1 cellular context compared by ENCODE assay signal in genomic region chr7:140924821-140925421, GRCh38.
A peak's percentile ranks its signal among the peaks of the same experiment; 100 is the strongest.
TF ChIP-seq lines count a peak whose summit lies in the region.

TSS of gene BRAF (minus strand) at chr7:140924929. CDS start at chr7:140924703, 226 bp downstream.

TF ChIP-seq in GM12878, 131 proteins besides CTCF, POLR2A, EP300 and RAD21 (continued from another document and continues in another):
- TF ChIP-seq, protein P1, sequence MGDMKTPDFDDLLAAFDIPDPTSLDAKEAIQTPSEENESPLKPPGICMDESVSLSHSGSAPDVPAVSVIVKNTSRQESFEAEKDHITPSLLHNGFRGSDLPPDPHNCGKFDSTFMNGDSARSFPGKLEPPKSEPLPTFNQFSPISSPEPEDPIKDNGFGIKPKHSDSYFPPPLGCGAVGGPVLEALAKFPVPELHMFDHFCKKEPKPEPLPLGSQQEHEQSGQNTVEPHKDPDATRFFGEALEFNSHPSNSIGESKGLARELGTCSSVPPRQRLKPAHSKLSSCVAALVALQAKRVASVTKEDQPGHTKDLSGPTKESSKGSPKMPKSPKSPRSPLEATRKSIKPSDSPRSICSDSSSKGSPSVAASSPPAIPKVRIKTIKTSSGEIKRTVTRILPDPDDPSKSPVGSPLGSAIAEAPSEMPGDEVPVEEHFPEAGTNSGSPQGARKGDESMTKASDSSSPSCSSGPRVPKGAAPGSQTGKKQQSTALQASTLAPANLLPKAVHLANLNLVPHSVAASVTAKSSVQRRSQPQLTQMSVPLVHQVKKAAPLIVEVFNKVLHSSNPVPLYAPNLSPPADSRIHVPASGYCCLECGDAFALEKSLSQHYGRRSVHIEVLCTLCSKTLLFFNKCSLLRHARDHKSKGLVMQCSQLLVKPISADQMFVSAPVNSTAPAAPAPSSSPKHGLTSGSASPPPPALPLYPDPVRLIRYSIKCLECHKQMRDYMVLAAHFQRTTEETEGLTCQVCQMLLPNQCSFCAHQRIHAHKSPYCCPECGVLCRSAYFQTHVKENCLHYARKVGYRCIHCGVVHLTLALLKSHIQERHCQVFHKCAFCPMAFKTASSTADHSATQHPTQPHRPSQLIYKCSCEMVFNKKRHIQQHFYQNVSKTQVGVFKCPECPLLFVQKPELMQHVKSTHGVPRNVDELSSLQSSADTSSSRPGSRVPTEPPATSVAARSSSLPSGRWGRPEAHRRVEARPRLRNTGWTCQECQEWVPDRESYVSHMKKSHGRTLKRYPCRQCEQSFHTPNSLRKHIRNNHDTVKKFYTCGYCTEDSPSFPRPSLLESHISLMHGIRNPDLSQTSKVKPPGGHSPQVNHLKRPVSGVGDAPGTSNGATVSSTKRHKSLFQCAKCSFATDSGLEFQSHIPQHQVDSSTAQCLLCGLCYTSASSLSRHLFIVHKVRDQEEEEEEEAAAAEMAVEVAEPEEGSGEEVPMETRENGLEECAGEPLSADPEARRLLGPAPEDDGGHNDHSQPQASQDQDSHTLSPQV (IDR thresholded peaks at IDR 0.05): no peak
- TF ChIP-seq SMAD1 (IDR thresholded peaks at IDR 0.05; ENCODE audit: low read depth, partially characterized antibody) (no peak), LARP7 (IDR thresholded peaks at IDR 0.05) (no peak), NFIC (IDR thresholded peaks at IDR 0.05; ENCODE audit: low read depth, low read length) (no peak), CHD2 (IDR thresholded peaks at IDR 0.05; ENCODE audit: borderline replicate concordance, low read depth, low read length) (no peak), MEF2A (IDR thresholded peaks at IDR 0.05; ENCODE audit: insufficient read depth, low read depth, low read length) (no peak), HDGF (IDR thresholded peaks at IDR 0.05) (peak; percentile 47; the same call in 1 of the 2 replicates), ZNF24 (IDR thresholded peaks at IDR 0.05) (no peak), BHLHE40 (IDR thresholded peaks at IDR 0.05; ENCODE audit: borderline replicate concordance in 1 of 2, low read depth in 2 of 2, low read length in 1 of 2) (peak; percentile 11 to 63; a peak in 1 of 4 replicates), KLF5 (IDR thresholded peaks at IDR 0.05; ENCODE audit: partially characterized antibody) (no peak), KAT2A (conservative IDR thresholded peaks at IDR 0.05; ENCODE audit: control insufficient read depth, low read depth, low read length) (no peak), FOXM1 (IDR thresholded peaks at IDR 0.05; ENCODE audit: low read depth, low read length) (no peak), RB1 (IDR thresholded peaks at IDR 0.05; ENCODE audit: borderline replicate concordance) (peak; percentile 35; the same call in 1 of the 2 replicates), SKIL (IDR thresholded peaks at IDR 0.05; ENCODE audit: low read depth, poor library complexity, severe bottlenecking) (no peak), MYB (IDR thresholded peaks at IDR 0.05; ENCODE audit: borderline replicate concordance, low read depth, low read length) (no peak), TCF7 (IDR thresholded peaks at IDR 0.05; ENCODE audit: borderline replicate concordance) (no peak; the same call in 1 of the 2 replicates), TCF12 (IDR thresholded peaks at IDR 0.05; ENCODE audit: low read depth, low read length) (peak; percentile 58; the same call in 1 of the 2 replicates), FOXK2 (IDR thresholded peaks at IDR 0.05) (no peak), KDM1A (IDR thresholded peaks at IDR 0.05; ENCODE audit: borderline replicate concordance) (no peak), IKZF2 (IDR thresholded peaks at IDR 0.05) (peak; percentile 55 to 59; a peak in 3 of 4 replicates)
- TF ChIP-seq, protein P2, sequence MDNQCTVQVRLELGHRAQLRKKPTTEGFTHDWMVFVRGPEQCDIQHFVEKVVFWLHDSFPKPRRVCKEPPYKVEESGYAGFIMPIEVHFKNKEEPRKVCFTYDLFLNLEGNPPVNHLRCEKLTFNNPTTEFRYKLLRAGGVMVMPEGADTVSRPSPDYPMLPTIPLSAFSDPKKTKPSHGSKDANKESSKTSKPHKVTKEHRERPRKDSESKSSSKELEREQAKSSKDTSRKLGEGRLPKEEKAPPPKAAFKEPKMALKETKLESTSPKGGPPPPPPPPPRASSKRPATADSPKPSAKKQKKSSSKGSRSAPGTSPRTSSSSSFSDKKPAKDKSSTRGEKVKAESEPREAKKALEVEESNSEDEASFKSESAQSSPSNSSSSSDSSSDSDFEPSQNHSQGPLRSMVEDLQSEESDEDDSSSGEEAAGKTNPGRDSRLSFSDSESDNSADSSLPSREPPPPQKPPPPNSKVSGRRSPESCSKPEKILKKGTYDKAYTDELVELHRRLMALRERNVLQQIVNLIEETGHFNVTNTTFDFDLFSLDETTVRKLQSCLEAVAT (IDR thresholded peaks at IDR 0.05): peak; percentile 57; the same call in 1 of the 2 replicates
- TF ChIP-seq, protein P3, sequence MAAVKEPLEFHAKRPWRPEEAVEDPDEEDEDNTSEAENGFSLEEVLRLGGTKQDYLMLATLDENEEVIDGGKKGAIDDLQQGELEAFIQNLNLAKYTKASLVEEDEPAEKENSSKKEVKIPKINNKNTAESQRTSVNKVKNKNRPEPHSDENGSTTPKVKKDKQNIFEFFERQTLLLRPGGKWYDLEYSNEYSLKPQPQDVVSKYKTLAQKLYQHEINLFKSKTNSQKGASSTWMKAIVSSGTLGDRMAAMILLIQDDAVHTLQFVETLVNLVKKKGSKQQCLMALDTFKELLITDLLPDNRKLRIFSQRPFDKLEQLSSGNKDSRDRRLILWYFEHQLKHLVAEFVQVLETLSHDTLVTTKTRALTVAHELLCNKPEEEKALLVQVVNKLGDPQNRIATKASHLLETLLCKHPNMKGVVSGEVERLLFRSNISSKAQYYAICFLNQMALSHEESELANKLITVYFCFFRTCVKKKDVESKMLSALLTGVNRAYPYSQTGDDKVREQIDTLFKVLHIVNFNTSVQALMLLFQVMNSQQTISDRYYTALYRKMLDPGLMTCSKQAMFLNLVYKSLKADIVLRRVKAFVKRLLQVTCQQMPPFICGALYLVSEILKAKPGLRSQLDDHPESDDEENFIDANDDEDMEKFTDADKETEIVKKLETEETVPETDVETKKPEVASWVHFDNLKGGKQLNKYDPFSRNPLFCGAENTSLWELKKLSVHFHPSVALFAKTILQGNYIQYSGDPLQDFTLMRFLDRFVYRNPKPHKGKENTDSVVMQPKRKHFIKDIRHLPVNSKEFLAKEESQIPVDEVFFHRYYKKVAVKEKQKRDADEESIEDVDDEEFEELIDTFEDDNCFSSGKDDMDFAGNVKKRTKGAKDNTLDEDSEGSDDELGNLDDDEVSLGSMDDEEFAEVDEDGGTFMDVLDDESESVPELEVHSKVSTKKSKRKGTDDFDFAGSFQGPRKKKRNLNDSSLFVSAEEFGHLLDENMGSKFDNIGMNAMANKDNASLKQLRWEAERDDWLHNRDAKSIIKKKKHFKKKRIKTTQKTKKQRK (IDR thresholded peaks at IDR 0.05; ENCODE audit: low read depth, low read length): no peak
- TF ChIP-seq, protein P4, sequence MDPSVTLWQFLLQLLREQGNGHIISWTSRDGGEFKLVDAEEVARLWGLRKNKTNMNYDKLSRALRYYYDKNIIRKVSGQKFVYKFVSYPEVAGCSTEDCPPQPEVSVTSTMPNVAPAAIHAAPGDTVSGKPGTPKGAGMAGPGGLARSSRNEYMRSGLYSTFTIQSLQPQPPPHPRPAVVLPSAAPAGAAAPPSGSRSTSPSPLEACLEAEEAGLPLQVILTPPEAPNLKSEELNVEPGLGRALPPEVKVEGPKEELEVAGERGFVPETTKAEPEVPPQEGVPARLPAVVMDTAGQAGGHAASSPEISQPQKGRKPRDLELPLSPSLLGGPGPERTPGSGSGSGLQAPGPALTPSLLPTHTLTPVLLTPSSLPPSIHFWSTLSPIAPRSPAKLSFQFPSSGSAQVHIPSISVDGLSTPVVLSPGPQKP (IDR thresholded peaks at IDR 0.05; ENCODE audit: low read depth, low read length): no peak
- TF ChIP-seq, protein P5, sequence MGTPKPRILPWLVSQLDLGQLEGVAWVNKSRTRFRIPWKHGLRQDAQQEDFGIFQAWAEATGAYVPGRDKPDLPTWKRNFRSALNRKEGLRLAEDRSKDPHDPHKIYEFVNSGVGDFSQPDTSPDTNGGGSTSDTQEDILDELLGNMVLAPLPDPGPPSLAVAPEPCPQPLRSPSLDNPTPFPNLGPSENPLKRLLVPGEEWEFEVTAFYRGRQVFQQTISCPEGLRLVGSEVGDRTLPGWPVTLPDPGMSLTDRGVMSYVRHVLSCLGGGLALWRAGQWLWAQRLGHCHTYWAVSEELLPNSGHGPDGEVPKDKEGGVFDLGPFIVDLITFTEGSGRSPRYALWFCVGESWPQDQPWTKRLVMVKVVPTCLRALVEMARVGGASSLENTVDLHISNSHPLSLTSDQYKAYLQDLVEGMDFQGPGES (IDR thresholded peaks at IDR 0.05): no peak
- TF ChIP-seq, protein P6, sequence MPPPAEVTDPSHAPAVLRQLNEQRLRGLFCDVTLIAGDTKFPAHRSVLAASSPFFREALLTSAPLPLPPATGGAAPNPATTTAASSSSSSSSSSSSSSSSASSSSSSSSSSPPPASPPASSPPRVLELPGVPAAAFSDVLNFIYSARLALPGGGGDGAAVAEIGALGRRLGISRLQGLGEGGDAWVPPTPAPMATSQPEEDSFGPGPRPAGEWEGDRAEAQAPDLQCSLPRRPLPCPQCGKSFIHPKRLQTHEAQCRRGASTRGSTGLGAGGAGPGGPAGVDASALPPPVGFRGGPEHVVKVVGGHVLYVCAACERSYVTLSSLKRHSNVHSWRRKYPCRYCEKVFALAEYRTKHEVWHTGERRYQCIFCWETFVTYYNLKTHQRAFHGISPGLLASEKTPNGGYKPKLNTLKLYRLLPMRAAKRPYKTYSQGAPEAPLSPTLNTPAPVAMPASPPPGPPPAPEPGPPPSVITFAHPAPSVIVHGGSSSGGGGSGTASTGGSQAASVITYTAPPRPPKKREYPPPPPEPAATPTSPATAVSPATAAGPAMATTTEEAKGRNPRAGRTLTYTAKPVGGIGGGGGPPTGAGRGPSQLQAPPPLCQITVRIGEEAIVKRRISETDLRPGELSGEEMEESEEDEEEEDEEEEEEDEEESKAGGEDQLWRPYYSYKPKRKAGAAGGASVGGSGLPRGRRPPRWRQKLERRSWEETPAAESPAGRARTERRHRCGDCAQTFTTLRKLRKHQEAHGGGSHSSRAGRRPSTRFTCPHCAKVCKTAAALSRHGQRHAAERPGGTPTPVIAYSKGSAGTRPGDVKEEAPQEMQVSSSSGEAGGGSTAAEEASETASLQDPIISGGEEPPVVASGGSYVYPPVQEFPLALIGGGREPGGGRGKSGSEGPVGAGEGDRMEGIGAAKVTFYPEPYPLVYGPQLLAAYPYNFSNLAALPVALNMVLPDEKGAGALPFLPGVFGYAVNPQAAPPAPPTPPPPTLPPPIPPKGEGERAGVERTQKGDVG (CRISPR knock-in tag; IDR thresholded peaks at IDR 0.05): no peak
- TF ChIP-seq, protein P7, sequence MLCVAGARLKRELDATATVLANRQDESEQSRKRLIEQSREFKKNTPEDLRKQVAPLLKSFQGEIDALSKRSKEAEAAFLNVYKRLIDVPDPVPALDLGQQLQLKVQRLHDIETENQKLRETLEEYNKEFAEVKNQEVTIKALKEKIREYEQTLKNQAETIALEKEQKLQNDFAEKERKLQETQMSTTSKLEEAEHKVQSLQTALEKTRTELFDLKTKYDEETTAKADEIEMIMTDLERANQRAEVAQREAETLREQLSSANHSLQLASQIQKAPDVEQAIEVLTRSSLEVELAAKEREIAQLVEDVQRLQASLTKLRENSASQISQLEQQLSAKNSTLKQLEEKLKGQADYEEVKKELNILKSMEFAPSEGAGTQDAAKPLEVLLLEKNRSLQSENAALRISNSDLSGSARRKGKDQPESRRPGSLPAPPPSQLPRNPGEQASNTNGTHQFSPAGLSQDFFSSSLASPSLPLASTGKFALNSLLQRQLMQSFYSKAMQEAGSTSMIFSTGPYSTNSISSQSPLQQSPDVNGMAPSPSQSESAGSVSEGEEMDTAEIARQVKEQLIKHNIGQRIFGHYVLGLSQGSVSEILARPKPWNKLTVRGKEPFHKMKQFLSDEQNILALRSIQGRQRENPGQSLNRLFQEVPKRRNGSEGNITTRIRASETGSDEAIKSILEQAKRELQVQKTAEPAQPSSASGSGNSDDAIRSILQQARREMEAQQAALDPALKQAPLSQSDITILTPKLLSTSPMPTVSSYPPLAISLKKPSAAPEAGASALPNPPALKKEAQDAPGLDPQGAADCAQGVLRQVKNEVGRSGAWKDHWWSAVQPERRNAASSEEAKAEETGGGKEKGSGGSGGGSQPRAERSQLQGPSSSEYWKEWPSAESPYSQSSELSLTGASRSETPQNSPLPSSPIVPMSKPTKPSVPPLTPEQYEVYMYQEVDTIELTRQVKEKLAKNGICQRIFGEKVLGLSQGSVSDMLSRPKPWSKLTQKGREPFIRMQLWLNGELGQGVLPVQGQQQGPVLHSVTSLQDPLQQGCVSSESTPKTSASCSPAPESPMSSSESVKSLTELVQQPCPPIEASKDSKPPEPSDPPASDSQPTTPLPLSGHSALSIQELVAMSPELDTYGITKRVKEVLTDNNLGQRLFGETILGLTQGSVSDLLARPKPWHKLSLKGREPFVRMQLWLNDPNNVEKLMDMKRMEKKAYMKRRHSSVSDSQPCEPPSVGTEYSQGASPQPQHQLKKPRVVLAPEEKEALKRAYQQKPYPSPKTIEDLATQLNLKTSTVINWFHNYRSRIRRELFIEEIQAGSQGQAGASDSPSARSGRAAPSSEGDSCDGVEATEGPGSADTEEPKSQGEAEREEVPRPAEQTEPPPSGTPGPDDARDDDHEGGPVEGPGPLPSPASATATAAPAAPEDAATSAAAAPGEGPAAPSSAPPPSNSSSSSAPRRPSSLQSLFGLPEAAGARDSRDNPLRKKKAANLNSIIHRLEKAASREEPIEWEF (IDR thresholded peaks at IDR 0.05; ENCODE audit: insufficient replicate concordance, low read depth, low read length): no peak
